16 cellular contexts compared by ENCODE assay signal in the genomic region with DNA sequence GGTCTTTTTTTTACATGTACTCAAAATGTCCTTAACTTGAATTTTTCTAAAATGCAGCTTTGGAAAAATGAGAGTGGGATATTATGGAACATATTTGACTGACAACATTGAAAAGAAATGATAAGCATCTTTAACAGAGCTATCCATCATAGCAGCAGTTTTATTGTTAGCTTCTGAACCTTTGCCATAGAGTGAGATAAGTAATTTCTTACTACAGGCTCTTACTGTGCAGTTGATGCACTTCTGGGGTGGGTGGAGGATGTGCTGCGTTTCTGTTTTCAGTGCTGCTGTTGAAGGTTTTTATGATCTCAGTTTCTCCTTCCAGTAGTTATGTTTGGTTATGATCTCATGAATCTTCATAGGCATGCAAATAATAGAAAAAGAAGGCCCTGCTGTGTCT.
DNase-seq lines count a peak whose midpoint lies in the region; ATAC-seq and TF ChIP-seq lines count a peak whose summit lies in the region.
"Had no signal": no experiment of that assay in that cellular context is flagged by ENCODE, and none has a peak within 500 bp of the region (broad histone marks: within the 10 kb centered on the region; RNA-seq: fewer than 3 reads in every experiment).

No MANE protein-coding gene starts in this region.

- POLR2A ChIA-PET in GM10248 (lab: Yijun Ruan, JAX) = no interaction called here
- POLR2A ChIA-PET in activated CD4-positive, alpha-beta memory T cell treated with anti-CD3 and anti-CD28 coated beads, Interleukin-2, amount 10 ng/mL, durations not matched to agents 7 days and 5 days (lab: Charles Lee) = interaction anchor here (1.0 to 2.4 kb wide), 7 partner anchors 11 to 267 kb away, joined by 3 to 8 read pairs (median 4); partner anchors contain the start of gene TMEM242

- H3K4me3 ChIP-seq in dorsolateral prefrontal cortex = no peak overlapping the region
- H3K4me3 ChIP-seq: body of pancreas, hepatocyte, vagina had no signal

- DNase-seq in GM10248 (ENCODE audit: extremely low spot score) (peak; percentile 33), HuH-7.5 (ENCODE audit: low spot score) (no peak), dorsolateral prefrontal cortex (no peak)
- DNase-seq in activated CD4-positive, alpha-beta memory T cell treated with anti-CD3 and anti-CD28 coated beads, Interleukin-2, amount 10 ng/mL, durations not matched to agents 7 days and 5 days = peak; percentile 32
- DNase-seq in natural killer cell treated with Interleukin-12 subunit alpha and Interleukin-12 subunit beta and Interleukin-15 and Interleukin-18, amount 100 ng/mL, for 72 hours (ENCODE audit: low spot score) = no peak
- DNase-seq: body of pancreas, C1 segment of cervical spinal cord, HFFc6, mesenchymal stem cell, NCI-H524 had no signal

- no peaks in the 10 kb centered on the region for H3K9me3 Mint-ChIP-seq in activated CD4-positive, alpha-beta memory T cell treated with anti-CD3 and anti-CD28 coated beads, Interleukin-2, amount 10 ng/mL, durations not matched to agents 7 days and 5 days
- no peaks in the 10 kb centered on the region for H3K9me3 Mint-ChIP-seq in natural killer cell treated with Interleukin-12 subunit alpha and Interleukin-12 subunit beta and Interleukin-15 and Interleukin-18, amount 100 ng/mL, for 72 hours
- H3K9me3 Mint-ChIP-seq: HFFc6 had no signal

- peak overlapping the region; percentile 38 for H3K27ac Mint-ChIP-seq in activated CD4-positive, alpha-beta memory T cell treated with anti-CD3 and anti-CD28 coated beads, Interleukin-2, amount 10 ng/mL, durations not matched to agents 7 days and 5 days
- H3K27ac Mint-ChIP-seq in natural killer cell treated with Interleukin-12 subunit alpha and Interleukin-12 subunit beta and Interleukin-15 and Interleukin-18, amount 100 ng/mL, for 72 hours = peak overlapping the region; percentile 90 to 92
- H3K27ac Mint-ChIP-seq: HFFc6 had no signal

- TF ChIP-seq CTCF in GM10248 (IDR thresholded peaks at IDR 0.05; ENCODE audit: control extremely low read depth, extremely low read depth, low read depth, missing control alignments) (no peak), dorsolateral prefrontal cortex (IDR thresholded peaks at IDR 0.05 in 54 of 56, conservative IDR thresholded peaks at IDR 0.05 in 2 of 56; ENCODE audit: low read depth in 1 of 56, partially characterized antibody in 56 of 56) (no peak)

- intact Hi-C loops in dorsolateral prefrontal cortex (cut with DNase I) = no loop called here

- peaks cover 37% of the 10 kb centered on the region for H3K4me1 Mint-ChIP-seq in activated CD4-positive, alpha-beta memory T cell treated with anti-CD3 and anti-CD28 coated beads, Interleukin-2, amount 10 ng/mL, durations not matched to agents 7 days and 5 days
- H3K4me1 Mint-ChIP-seq in natural killer cell treated with Interleukin-12 subunit alpha and Interleukin-12 subunit beta and Interleukin-15 and Interleukin-18, amount 100 ng/mL, for 72 hours (ENCODE audit: low read depth in 2 of 2) = peaks cover 38 to 47% of the 10 kb centered on the region in 2 donors

- H3K36me3 Mint-ChIP-seq in activated CD4-positive, alpha-beta memory T cell treated with anti-CD3 and anti-CD28 coated beads, Interleukin-2, amount 10 ng/mL, durations not matched to agents 7 days and 5 days (ENCODE audit: low read depth) = peaks cover 17% of the 10 kb centered on the region
- no peaks in the 10 kb centered on the region for H3K36me3 Mint-ChIP-seq in natural killer cell treated with Interleukin-12 subunit alpha and Interleukin-12 subunit beta and Interleukin-15 and Interleukin-18, amount 100 ng/mL, for 72 hours

- no peak overlapping the region for H3K27ac ChIP-seq in dorsolateral prefrontal cortex
- H3K27ac ChIP-seq: body of pancreas, hepatocyte, HL-60, vagina had no signal

- H3K4me3 Mint-ChIP-seq in activated CD4-positive, alpha-beta memory T cell treated with anti-CD3 and anti-CD28 coated beads, Interleukin-2, amount 10 ng/mL, durations not matched to agents 7 days and 5 days = no peak overlapping the region
- H3K4me3 Mint-ChIP-seq in natural killer cell treated with Interleukin-12 subunit alpha and Interleukin-12 subunit beta and Interleukin-15 and Interleukin-18, amount 100 ng/mL, for 72 hours = peak overlapping the region; percentile 66
- H3K4me3 Mint-ChIP-seq: HFFc6 had no signal

- H3K27me3 ChIP-seq in dorsolateral prefrontal cortex = no peaks in the 10 kb centered on the region
- H3K27me3 ChIP-seq: body of pancreas, hepatocyte, vagina had no signal

- peak; percentile 70 for ATAC-seq in GM21390 (IDR thresholded peaks at IDR 0.05; ENCODE audit: unreplicated experiment)
- ATAC-seq in natural killer cell treated with Interleukin-12 subunit alpha and Interleukin-12 subunit beta and Interleukin-15 and Interleukin-18, amount 100 ng/mL, for 72 hours = peak in 1 of 2 donors; percentile 36
- ATAC-seq in GM21619 (IDR thresholded peaks at IDR 0.05; ENCODE audit: unreplicated experiment) = no peak
- no peak for ATAC-seq in GM21447 (IDR thresholded peaks at IDR 0.05; ENCODE audit: unreplicated experiment)
- ATAC-seq: body of pancreas had no signal

- no peaks in the 10 kb centered on the region for H3K27me3 Mint-ChIP-seq in activated CD4-positive, alpha-beta memory T cell treated with anti-CD3 and anti-CD28 coated beads, Interleukin-2, amount 10 ng/mL, durations not matched to agents 7 days and 5 days
- H3K27me3 Mint-ChIP-seq in natural killer cell treated with Interleukin-12 subunit alpha and Interleukin-12 subunit beta and Interleukin-15 and Interleukin-18, amount 100 ng/mL, for 72 hours = no peaks in the 10 kb centered on the region

- CTCF ChIA-PET in GM10248 (lab: Yijun Ruan, JAX) = interaction anchor here (1.8 to 5.0 kb wide), 3 partner anchors 8 to 25 kb away, joined by 6 to 30 read pairs (median 8); no protein-coding TSS in a partner anchor
- CTCF ChIA-PET in activated CD4-positive, alpha-beta memory T cell treated with anti-CD3 and anti-CD28 coated beads, Interleukin-2, amount 10 ng/mL, durations not matched to agents 7 days and 5 days (lab: Charles Lee) = interaction anchor here (0.7 to 1.7 kb wide), 3 partner anchors 10 to 22 kb away, joined by 3 to 7 read pairs (median 3); no protein-coding TSS in a partner anchor

Comparison
In these comparisons a context has a peak if more than half of its experiments do, and no peak if none do; other contexts are left out.
1. DNase-seq: peak in GM10248 (single experiment) and activated CD4-positive, alpha-beta memory T cell treated with anti-CD3 and anti-CD28 coated beads, Interleukin-2, amount 10 ng/mL, durations not matched to agents 7 days and 5 days (single experiment); none in natural killer cell treated with Interleukin-12 subunit alpha and Interleukin-12 subunit beta and Interleukin-15 and Interleukin-18, amount 100 ng/mL, for 72 hours (single experiment), HuH-7.5 (single experiment) and dorsolateral prefrontal cortex (0 of 10).